ENCODE assay signal across 12 cellular contexts in the genomic region with DNA sequence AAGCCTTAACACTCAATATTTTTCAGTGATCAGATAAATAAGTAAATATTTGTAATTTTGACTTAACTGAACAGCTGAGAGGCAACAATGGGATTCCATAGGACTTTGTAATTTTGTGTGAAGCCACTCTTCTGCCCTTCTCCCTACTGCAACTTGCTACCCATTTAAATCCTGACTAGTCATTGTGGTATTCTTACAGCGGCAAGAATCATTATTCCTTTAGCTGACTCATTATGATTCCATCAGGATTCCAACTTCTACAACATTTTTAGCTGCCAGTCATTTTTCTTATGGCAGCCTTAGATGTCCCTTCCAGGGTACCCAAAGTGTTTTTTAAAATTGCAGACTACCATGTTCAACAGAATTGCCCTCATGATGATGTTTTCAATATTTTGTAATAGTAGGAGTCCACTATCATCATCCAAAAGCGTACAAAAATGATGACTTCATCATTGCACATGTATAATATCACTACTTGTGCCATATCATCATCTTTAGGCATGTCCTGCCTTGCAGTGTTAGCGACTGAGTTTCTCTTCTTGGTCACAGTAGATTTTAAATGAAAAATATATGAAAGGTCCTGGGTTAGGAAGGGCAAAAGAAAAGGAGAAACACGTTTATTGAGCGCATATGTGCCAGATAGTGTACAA. TPM values are rescaled to one million over a fixed set of nuclear protein-coding genes. Genes with fewer than 3 reads are reported as not detected.
DNase-seq lines count a peak whose midpoint lies in the region; ATAC-seq, FAIRE-seq and TF ChIP-seq lines count a peak whose summit lies in the region.
"Had no signal": no experiment of that assay in that cellular context is flagged by ENCODE, and none has a peak within 500 bp of the region (broad histone marks: within the 10 kb centered on the region; RNA-seq: fewer than 3 reads in every experiment).

No MANE protein-coding gene starts in this region.

- H3K36me3 Mint-ChIP-seq in CD4-positive, alpha-beta T cell (ENCODE audit: low read depth): peaks cover 4% of the 10 kb centered on the region
- peaks cover under 1% of the 10 kb centered on the region for H3K36me3 Mint-ChIP-seq in activated CD8-positive, alpha-beta T cell treated with anti-CD3 and anti-CD28 coated beads for 36 hours (ENCODE audit: low read depth)

- no peak for TF ChIP-seq RAD21 in SK-N-SH (IDR thresholded peaks at IDR 0.05; ENCODE audit: low read length)

- no peaks in the 10 kb centered on the region for H3K27me3 ChIP-seq in SK-N-SH (ENCODE audit: insufficient read depth)
- H3K27me3 ChIP-seq in skeletal muscle satellite cell (ENCODE audit: control insufficient read depth, insufficient read depth, low read length): no peaks in the 10 kb centered on the region
- H3K27me3 ChIP-seq in spleen (replicated peaks in 1 of 7): peaks cover 0 to 6% (median 0%) of the 10 kb centered on the region in 7 donors
- H3K27me3 ChIP-seq in CD4-positive, alpha-beta T cell (ENCODE audit: control insufficient read depth, insufficient read depth, low read length): no peaks in the 10 kb centered on the region

- no peak for ATAC-seq in GM18867 (IDR thresholded peaks at IDR 0.05; ENCODE audit: unreplicated experiment)
- no peak for ATAC-seq in CD4-positive, alpha-beta T cell (ENCODE audit: poor library complexity)
- no peak for ATAC-seq in activated CD8-positive, alpha-beta T cell treated with anti-CD3 and anti-CD28 coated beads for 36 hours
- ATAC-seq: activated CD4-positive, alpha-beta T cell treated with anti-CD3 and anti-CD28 coated beads for 36 hours had no signal

- H2AFZ ChIP-seq in SK-N-SH (ENCODE audit: low read depth): peak overlapping the region; percentile 41

- CTCF ChIA-PET in SK-N-SH (lab: Yijun Ruan, JAX): no interaction called here
- CTCF ChIA-PET in CD4-positive, alpha-beta T cell (lab: Charles Lee): no interaction called here
- CTCF ChIA-PET in activated CD8-positive, alpha-beta T cell treated with anti-CD3 and anti-CD28 coated beads for 36 hours (lab: Charles Lee): interaction anchor here (0.9 kb wide), 1 partner anchor 17 kb away, joined by 3 read pairs; no protein-coding TSS in a partner anchor

- H3K9me3 Mint-ChIP-seq in CD4-positive, alpha-beta T cell: no peaks in the 10 kb centered on the region
- no peaks in the 10 kb centered on the region for H3K9me3 Mint-ChIP-seq in activated CD8-positive, alpha-beta T cell treated with anti-CD3 and anti-CD28 coated beads for 36 hours

- peak; percentile 99 for FAIRE-seq in H54 (lab: Jason Lieb, UNC)

- TF ChIP-seq POLR2A in H54 (IDR thresholded peaks at IDR 0.05; ENCODE audit: low read depth, low read length): no peak
- no peak for TF ChIP-seq POLR2A in spleen (IDR thresholded peaks at IDR 0.05)

- no peak overlapping the region for H3K4me3 Mint-ChIP-seq in CD4-positive, alpha-beta T cell
- H3K4me3 Mint-ChIP-seq in activated CD8-positive, alpha-beta T cell treated with anti-CD3 and anti-CD28 coated beads for 36 hours: no peak overlapping the region
- H3K4me3 Mint-ChIP-seq: activated CD4-positive, alpha-beta T cell treated with anti-CD3 and anti-CD28 coated beads for 36 hours had no signal

- H3K4me3 ChIP-seq in SK-N-SH (ENCODE audit: low read depth in 2 of 2, low read length in 1 of 2) (0 out of 4 replicates have a peak overlapping the region, but pooled peaks of 1 of the 2 experiments have one; percentile 1), skeletal muscle satellite cell (ENCODE audit: low read length) (peak overlapping the region; percentile 18), spleen (no peak overlapping the region)

- intact Hi-C loops in spleen (cut with DNase I; ENCODE audit: low total_unique reads): no loop called here
- intact Hi-C loops in CD4-positive, alpha-beta T cell (cut with DNase I, micrococcal nuclease): loop anchor here (5.0 to 10.0 kb wide), 4 partner anchors 134 to 1736 kb away; a partner anchor contains a TSS
- intact Hi-C loops in activated CD8-positive, alpha-beta T cell treated with anti-CD3 and anti-CD28 coated beads for 36 hours (cut with micrococcal nuclease): no loop called here

- POLR2A ChIA-PET in SK-N-SH (lab: Yijun Ruan, JAX): no interaction called here
- POLR2A ChIA-PET in CD4-positive, alpha-beta T cell (lab: Charles Lee): no interaction called here
- POLR2A ChIA-PET in activated CD8-positive, alpha-beta T cell treated with anti-CD3 and anti-CD28 coated beads for 36 hours (lab: Charles Lee): no interaction called here

- H3K4me2 ChIP-seq in SK-N-SH: peak overlapping the region; percentile 39; the same call in 1 of the 2 replicates
- peak overlapping the region; percentile 54 for H3K4me2 ChIP-seq in skeletal muscle satellite cell (ENCODE audit: low read length)

- 26% methylated on average over 5 of the region's 5 CpGs for WGBS in SK-N-SH (ENCODE audit: low lambda C conversion rate)
- WGBS in spleen, 5 donors: 66 to 81% (median 73%) methylated on average over 5 of the region's 5 CpGs

- H3K79me2 ChIP-seq in SK-N-SH (ENCODE audit: insufficient read depth): no peaks in the 10 kb centered on the region

- TF ChIP-seq CTCF in SK-N-SH (IDR thresholded peaks at IDR 0.05) (no peak), spleen (IDR thresholded peaks at IDR 0.05 in 8 of 11, conservative IDR thresholded peaks at IDR 0.05 in 3 of 11) (no peak)
- no peak for TF ChIP-seq CTCF in CD4-positive, alpha-beta T cell (IDR thresholded peaks at IDR 0.05)
- no peak for TF ChIP-seq CTCF in activated CD8-positive, alpha-beta T cell treated with anti-CD3 and anti-CD28 coated beads for 36 hours (IDR thresholded peaks at IDR 0.05)

- H3K9ac ChIP-seq in SK-N-SH: peak overlapping the region; percentile 33; the same call in 1 of the 2 replicates
- peak overlapping the region; percentile 45 for H3K9ac ChIP-seq in skeletal muscle satellite cell (ENCODE audit: low read depth, low read length)

- no peaks in the 10 kb centered on the region for H3K9me2 ChIP-seq in SK-N-SH

- peak in 1 of 2 experiments; percentile 62; a peak in 2 of 4 replicates for TF ChIP-seq EP300 in SK-N-SH (IDR thresholded peaks at IDR 0.05; ENCODE audit: borderline replicate concordance in 1 of 2, low read depth in 1 of 2, low read length in 1 of 2)

- H3F3A ChIP-seq in SK-N-SH (replicated peaks; ENCODE audit: insufficient read depth): peaks cover 12% of the 10 kb centered on the region

- H3K27me3 Mint-ChIP-seq in CD4-positive, alpha-beta T cell: peaks cover 42% of the 10 kb centered on the region
- peaks cover 2% of the 10 kb centered on the region for H3K27me3 Mint-ChIP-seq in activated CD8-positive, alpha-beta T cell treated with anti-CD3 and anti-CD28 coated beads for 36 hours

- no peaks in the 10 kb centered on the region for H4K20me1 ChIP-seq in SK-N-SH (ENCODE audit: insufficient read depth)

- H3K36me3 ChIP-seq in SK-N-SH (replicated peaks in 1 of 2; ENCODE audit: control insufficient read depth in 1 of 2, insufficient read depth in 2 of 2, low read length in 1 of 2): no peaks in the 10 kb centered on the region
- H3K36me3 ChIP-seq in skeletal muscle satellite cell (ENCODE audit: insufficient read depth, low read length): no peaks in the 10 kb centered on the region
- H3K36me3 ChIP-seq in spleen: no peaks in the 10 kb centered on the region

- H3K4me1 Mint-ChIP-seq in CD4-positive, alpha-beta T cell (ENCODE audit: low read depth): peaks cover 8% of the 10 kb centered on the region
- H3K4me1 Mint-ChIP-seq in activated CD8-positive, alpha-beta T cell treated with anti-CD3 and anti-CD28 coated beads for 36 hours (ENCODE audit: low read depth): peaks cover 7% of the 10 kb centered on the region

- peak; percentile 30 for DNase-seq in H54 (ENCODE audit: insufficient read length, low spot score)
- DNase-seq in SK-N-SH: no peak
- peak; percentile 76 for DNase-seq in fibroblast of gingiva (ENCODE audit: low read depth)
- no peak for DNase-seq in spleen
- DNase-seq in CD4-positive, alpha-beta T cell: no peak
- no peak for DNase-seq in activated CD8-positive, alpha-beta T cell treated with anti-CD3 and anti-CD28 coated beads for 36 hours
- DNase-seq: activated CD4-positive, alpha-beta T cell treated with anti-CD3 and anti-CD28 coated beads for 36 hours; activated naive CD4-positive, alpha-beta T cell; DMS53; NCI-H524 treated with DMSO at 0.1 percent for 48 hours had no signal

- no peak overlapping the region for H3K27ac Mint-ChIP-seq in CD4-positive, alpha-beta T cell
- H3K27ac Mint-ChIP-seq in activated CD8-positive, alpha-beta T cell treated with anti-CD3 and anti-CD28 coated beads for 36 hours: no peak overlapping the region
- H3K27ac Mint-ChIP-seq: activated CD4-positive, alpha-beta T cell treated with anti-CD3 and anti-CD28 coated beads for 36 hours had no signal

- no peaks in the 10 kb centered on the region; a peak in 2 of 4 replicates for H3K4me1 ChIP-seq in SK-N-SH (ENCODE audit: control insufficient read depth in 1 of 2, insufficient read depth in 2 of 2, low read depth in 1 of 2, low read length in 1 of 2)
- H3K4me1 ChIP-seq in skeletal muscle satellite cell (ENCODE audit: control insufficient read depth, insufficient read depth, low read length): peaks cover 32% of the 10 kb centered on the region
- peaks cover 0 to 7% (median 5%) of the 10 kb centered on the region in 6 donors for H3K4me1 ChIP-seq in spleen

- no peaks in the 10 kb centered on the region for H3K9me3 ChIP-seq in SK-N-SH
- no peaks in the 10 kb centered on the region for H3K9me3 ChIP-seq in skeletal muscle satellite cell (replicated peaks; ENCODE audit: low read length)
- H3K9me3 ChIP-seq in spleen: no peaks in the 10 kb centered on the region
- H3K9me3 ChIP-seq in CD4-positive, alpha-beta T cell (ENCODE audit: control insufficient read depth, low read length): no peaks in the 10 kb centered on the region

- H3K27ac ChIP-seq in SK-N-SH (ENCODE audit: low read depth in 2 of 2, low read length in 1 of 2) (peak overlapping the region in 1 of 2 experiments; percentile 70; a peak in 2 of 4 replicates), spleen (no peak overlapping the region)
- H3K27ac ChIP-seq in CD4-positive, alpha-beta T cell (ENCODE audit: low read depth, low read length): no peak overlapping the region

RNA-seq across cellular contexts. Expression of a gene that starts 5.1 kb away (rescaled TPM):
- polyA plus RNA-seq in SK-N-SH (2012; rRNA removed) (13.5 and 15.7 TPM in 2 replicates), spleen (10 to 100 TPM; 16.7 to 27.1 (median 22.7) TPM)
- 22.2 and 42.5 TPM in 2 replicates for polyA plus RNA-seq in SK-N-SH (2012; cell fraction: cytosol; rRNA removed)
- polyA plus RNA-seq in SK-N-SH (2012; cell fraction: nucleus; rRNA removed): 2.9 and 9.9 TPM in 2 replicates
- 18.6 and 30.4 TPM in 2 replicates for total RNA-seq in skeletal muscle satellite cell (2012; rRNA removed)
- 10 to 100 TPM; 12.6 to 24.7 (median 19.5) TPM for total RNA-seq in spleen
- 1 to 10 TPM; 7.5 to 7.7 TPM for total RNA-seq in CD4-positive, alpha-beta T cell
- 10 to 100 TPM; 80.4 to 85.6 TPM for total RNA-seq in activated CD8-positive, alpha-beta T cell treated with anti-CD3 and anti-CD28 coated beads for 36 hours

RNA-seq across cellular contexts. Expression of a gene that starts 55.4 kb away (rescaled TPM):
- polyA plus RNA-seq in SK-N-SH (2012; rRNA removed): not detected in 2 replicates
- polyA plus RNA-seq in SK-N-SH (2012; cell fraction: cytosol; rRNA removed): not detected in 2 replicates
- polyA plus RNA-seq in SK-N-SH (2012; cell fraction: nucleus; rRNA removed): 0.01 TPM in 1 of 2 replicates, not detected in the other
- 0.66 and 0.76 TPM in 2 replicates for total RNA-seq in skeletal muscle satellite cell (2012; rRNA removed)
- 1 to 10 TPM in 4 of 7 donors, under 1 TPM in 3; 0.49 to 2.4 (median 1.2) TPM for total RNA-seq in spleen
- under 1 TPM; 0.17 to 0.26 (median 0.26) TPM for polyA plus RNA-seq in spleen
- not detected for total RNA-seq in CD4-positive, alpha-beta T cell
- 1 to 10 TPM in 1 of 2 experiments, under 1 TPM in 1; 0.70 to 1.1 TPM for total RNA-seq in activated CD8-positive, alpha-beta T cell treated with anti-CD3 and anti-CD28 coated beads for 36 hours
- total RNA-seq: activated CD4-positive, alpha-beta T cell treated with anti-CD3 and anti-CD28 coated beads for 36 hours had no signal

Comparison
In these comparisons a context has a peak if more than half of its experiments do, and no peak if none do; other contexts are left out.
1. DNase-seq: peak in H54 (single experiment) and fibroblast of gingiva (single experiment); none in SK-N-SH (single experiment), spleen (single experiment), CD4-positive, alpha-beta T cell (0 of 10) and activated CD8-positive, alpha-beta T cell treated with anti-CD3 and anti-CD28 coated beads for 36 hours (single experiment).
2. intact Hi-C loops: an anchor here in CD4-positive, alpha-beta T cell (5.0 to 10.0 kb wide); none called in spleen and activated CD8-positive, alpha-beta T cell treated with anti-CD3 and anti-CD28 coated beads for 36 hours.